ENCODE assay signal across 12 cellular contexts in genomic region chr20:20492521-20493334, GRCh38.
DNase-seq lines count a peak whose midpoint lies in the region; ATAC-seq and TF ChIP-seq lines count a peak whose summit lies in the region.
"Had no signal": no experiment of that assay in that cellular context is flagged by ENCODE, and none has a peak within 500 bp of the region (broad histone marks: within the 10 kb centered on the region; RNA-seq: fewer than 3 reads in every experiment).

No MANE protein-coding gene starts in this region.

- no peaks in the 10 kb centered on the region for H3K27me3 Mint-ChIP-seq in activated T-cell treated with anti-CD3 and anti-CD28 coated beads, Interleukin-2, amount 50 U/mL, for 24 hours
- H3K27me3 Mint-ChIP-seq in WTC11 (ENCODE audit: low read depth): no peaks in the 10 kb centered on the region
- H3K27me3 Mint-ChIP-seq: B cell had no signal

- H3K27ac ChIP-seq in iPS-20b (ENCODE audit: low read length): no peak overlapping the region
- H3K27ac ChIP-seq: colonic mucosa, SJSA1 had no signal

- POLR2A ChIA-PET in WTC11 (lab: Charles Lee): no interaction called here

- CTCF ChIA-PET in WTC11 (lab: Charles Lee): interaction anchor here (1.5 kb wide), 1 partner anchor 101 kb away, joined by 3 read pairs; no protein-coding TSS in a partner anchor

- H3K4me1 Mint-ChIP-seq in activated T-cell treated with anti-CD3 and anti-CD28 coated beads, Interleukin-2, amount 50 U/mL, for 24 hours (ENCODE audit: low read depth): peaks cover 85% of the 10 kb centered on the region
- H3K4me1 Mint-ChIP-seq in WTC11: peaks cover 50% of the 10 kb centered on the region

- DNase-seq in activated T-cell treated with anti-CD3 and anti-CD28 coated beads, Interleukin-2, amount 50 U/mL, for 24 hours: no peak
- no peak for DNase-seq in activated T-cell treated with anti-CD3 and anti-CD28 coated beads, Interleukin-2, amount 50 U/mL, for 1 hour
- DNase-seq in WTC11 (ENCODE audit: low spot score): peak; percentile 21
- peak; percentile 92 for DNase-seq in superior temporal gyrus (ENCODE audit: extremely low spot score)
- no peak for DNase-seq in HPDE6-E6E7 (ENCODE audit: extremely low spot score)
- DNase-seq in amniotic stem cell (lab: John Stamatoyannopoulos, UW): no peak
- no peak for DNase-seq in DMS114 treated with DMSO at 0.1 percent for 48 hours (lab: John Stamatoyannopoulos, UW; ENCODE audit: unreplicated experiment)
- DNase-seq: colonic mucosa; stimulated activated naive CD4-positive, alpha-beta T cell treated with Interleukin-2 at 50 U/mL for 16 hours had no signal

- H3K4me1 ChIP-seq in iPS-20b (ENCODE audit: insufficient read depth, low read length): peaks cover 42% of the 10 kb centered on the region
- H3K4me1 ChIP-seq: colonic mucosa had no signal

- no peaks in the 10 kb centered on the region for H3K9me3 Mint-ChIP-seq in activated T-cell treated with anti-CD3 and anti-CD28 coated beads, Interleukin-2, amount 50 U/mL, for 24 hours
- no peaks in the 10 kb centered on the region for H3K9me3 Mint-ChIP-seq in WTC11

- no peaks in the 10 kb centered on the region; the same call in 1 of the 2 replicates for H3K36me3 ChIP-seq in iPS-20b (ENCODE audit: insufficient read depth, low read depth, low read length)
- H3K36me3 ChIP-seq: colonic mucosa, SJSA1 had no signal

- peaks cover 81% of the 10 kb centered on the region for H3K36me3 Mint-ChIP-seq in activated T-cell treated with anti-CD3 and anti-CD28 coated beads, Interleukin-2, amount 50 U/mL, for 24 hours (ENCODE audit: low read depth)
- peaks cover 3% of the 10 kb centered on the region; the same call in 1 of the 2 replicates for H3K36me3 Mint-ChIP-seq in WTC11

- H3K4me3 Mint-ChIP-seq in activated T-cell treated with anti-CD3 and anti-CD28 coated beads, Interleukin-2, amount 50 U/mL, for 24 hours: no peak overlapping the region
- H3K4me3 Mint-ChIP-seq in WTC11: no peak overlapping the region
- H3K4me3 Mint-ChIP-seq: B cell had no signal

- TF ChIP-seq CTCF in WTC11 (IDR thresholded peaks at IDR 0.05): no peak

- peak; percentile 76 for ATAC-seq in WTC11

- H3K4me3 ChIP-seq in iPS-20b (ENCODE audit: low read length): peak overlapping the region; percentile 4; the same call in 1 of the 2 replicates
- H3K4me3 ChIP-seq: colonic mucosa, SJSA1 had no signal

- peak overlapping the region; percentile 99 for H3K27ac Mint-ChIP-seq in activated T-cell treated with anti-CD3 and anti-CD28 coated beads, Interleukin-2, amount 50 U/mL, for 24 hours
- peak overlapping the region; percentile 78 for H3K27ac Mint-ChIP-seq in WTC11
- H3K27ac Mint-ChIP-seq: B cell had no signal

- no peaks in the 10 kb centered on the region for H3K9me3 ChIP-seq in iPS-20b (ENCODE audit: insufficient read depth, low read depth, low read length)
- H3K9me3 ChIP-seq: colonic mucosa, SJSA1 had no signal

- H3K9ac ChIP-seq in iPS-20b (ENCODE audit: low read depth, low read length): peak overlapping the region; percentile 19; the same call in 1 of the 2 replicates

- H3K27me3 ChIP-seq in iPS-20b (ENCODE audit: insufficient read depth, low read length): no peaks in the 10 kb centered on the region
- H3K27me3 ChIP-seq: colonic mucosa, SJSA1 had no signal

TF ChIP-seq in WTC11, 78 proteins besides CTCF, POLR2A, EP300 and RAD21 (continues in another document):
- TF ChIP-seq ZNF281 (CRISPR knock-in tag; IDR thresholded peaks at IDR 0.05): no peak
- no peak for TF ChIP-seq ATF3 (CRISPR knock-in tag; conservative IDR thresholded peaks at IDR 0.05)
- TF ChIP-seq ZNF219 (CRISPR knock-in tag; IDR thresholded peaks at IDR 0.05; ENCODE audit: borderline replicate concordance): no peak
- no peak for TF ChIP-seq ERG (CRISPR knock-in tag; IDR thresholded peaks at IDR 0.05)
- no peak for TF ChIP-seq AFF4 (CRISPR knock-in tag; IDR thresholded peaks at IDR 0.05; ENCODE audit: borderline replicate concordance)
- no peak for TF ChIP-seq ZNF671 (CRISPR knock-in tag; IDR thresholded peaks at IDR 0.05)
- no peak for TF ChIP-seq ZNF263 (CRISPR knock-in tag; IDR thresholded peaks at IDR 0.05; ENCODE audit: low read depth)
- TF ChIP-seq PRDM15 (CRISPR knock-in tag; IDR thresholded peaks at IDR 0.05): no peak

Comparison
In these comparisons a context has a peak if more than half of its experiments do, and no peak if none do; other contexts are left out.
1. DNase-seq: peak in WTC11 (single experiment) and superior temporal gyrus (single experiment); none in activated T-cell treated with anti-CD3 and anti-CD28 coated beads, Interleukin-2, amount 50 U/mL, for 24 hours (single experiment), activated T-cell treated with anti-CD3 and anti-CD28 coated beads, Interleukin-2, amount 50 U/mL, for 1 hour (single experiment), HPDE6-E6E7 (single experiment), amniotic stem cell (single experiment) and DMS114 treated with DMSO at 0.1 percent for 48 hours (single experiment).